ENCODE assay signal across 8 cellular contexts in genomic region chr7:121394709-121395140, GRCh38. TPM values are rescaled to one million over a fixed set of nuclear protein-coding genes. Genes with fewer than 3 reads are reported as not detected.
DNase-seq lines count a peak whose midpoint lies in the region; ATAC-seq and TF ChIP-seq lines count a peak whose summit lies in the region.

No MANE protein-coding gene starts in this region.

- 72% methylated on average over 6 of the region's 7 CpGs for WGBS in mesenchymal stem cell

- no peak overlapping the region for H2AFZ ChIP-seq in mesenchymal stem cell (ENCODE audit: low read depth, low read length)

- peak; percentile 14 for ATAC-seq in HG02588 (IDR thresholded peaks at IDR 0.05; ENCODE audit: unreplicated experiment)

- no peak overlapping the region for H2AK5ac ChIP-seq in mesenchymal stem cell (ENCODE audit: low read length, severe bottlenecking)

- H2BK5ac ChIP-seq in mesenchymal stem cell (ENCODE audit: low read depth, low read length, poor library complexity, severe bottlenecking), result no peak overlapping the region

- in situ Hi-C loops in Caki2 (cut with HindIII; ENCODE audit: low pct_unique_long_range_greater_than_20kb, low sequenced_read_pairs), result no loop called here

- H2BK120ac ChIP-seq in mesenchymal stem cell (ENCODE audit: low read depth, low read length), result no peak overlapping the region

- H3K4me3 ChIP-seq in mesenchymal stem cell (ENCODE audit: insufficient read depth in 1 of 2, low read depth in 1 of 2, low read length in 2 of 2), result peak overlapping the region in 1 of 2 experiments; percentile 98
- no peak overlapping the region for H3K4me3 ChIP-seq in A673 (ENCODE audit: low read depth, low read length, poor library complexity, severe bottlenecking)

- intact Hi-C loops in activated CD4-positive, alpha-beta memory T cell treated with anti-CD3 and anti-CD28 coated beads for 36 hours (cut with micrococcal nuclease), result loop anchor here (1.0 kb wide), 1 partner anchor 150 kb away; no protein-coding TSS in a partner anchor
- intact Hi-C loops in A673 (cut with micrococcal nuclease; ENCODE audit: unreplicated experiment), result no loop called here

- H3K27ac ChIP-seq in mesenchymal stem cell (ENCODE audit: low read length, poor library complexity, severe bottlenecking) (no peak overlapping the region), A673 (ENCODE audit: low read depth, low read length, poor library complexity, severe bottlenecking) (no peak overlapping the region)

- H3K79me1 ChIP-seq in mesenchymal stem cell (replicated peaks; ENCODE audit: low read length, poor library complexity, severe bottlenecking), result no peaks in the 10 kb centered on the region

- H3K4me2 ChIP-seq in mesenchymal stem cell (ENCODE audit: low read length, poor library complexity, severe bottlenecking), result peak overlapping the region; percentile 47

- H2BK12ac ChIP-seq in mesenchymal stem cell (ENCODE audit: low read length in 2 of 2), result no peak overlapping the region

- DNase-seq in Caki2 (ENCODE audit: low read depth) (peak; percentile 52), mesenchymal stem cell (no peak), A673 (ENCODE audit: low spot score) (no peak), amygdala (lab: John Stamatoyannopoulos, UW) (no peak), hypothalamus (lab: John Stamatoyannopoulos, UW) (no peak), GDM1 (lab: John Stamatoyannopoulos, UW) (no peak)
- no peak for DNase-seq in activated CD4-positive, alpha-beta memory T cell treated with anti-CD3 and anti-CD28 coated beads for 36 hours

- POLR2A ChIA-PET in activated CD4-positive, alpha-beta memory T cell treated with anti-CD3 and anti-CD28 coated beads for 36 hours (lab: Charles Lee), result interaction anchor here (1.1 to 2.1 kb wide), 5 partner anchors 10 to 150 kb away, joined by 3 to 12 read pairs (median 5); no protein-coding TSS in a partner anchor
- POLR2A ChIA-PET in A673 (lab: Charles Lee; ENCODE audit: low non-redundant PET), result no interaction called here

- no peaks in the 10 kb centered on the region for H3K4me1 ChIP-seq in mesenchymal stem cell (ENCODE audit: control insufficient read depth, insufficient read depth, low read depth, low read length)
- peaks cover 13% of the 10 kb centered on the region for H3K4me1 ChIP-seq in A673 (ENCODE audit: insufficient read depth, low read length, poor library complexity, severe bottlenecking)

- no TSS peak for BruUV-seq in A673 (replicated peaks; lab: Mats Ljungman, UMichigan)

- H3K4me3 Mint-ChIP-seq in activated CD4-positive, alpha-beta memory T cell treated with anti-CD3 and anti-CD28 coated beads for 36 hours, result peak overlapping the region; percentile 37

- H4K8ac ChIP-seq in mesenchymal stem cell (ENCODE audit: low read length), result no peak overlapping the region

- H3K36me3 ChIP-seq in mesenchymal stem cell (ENCODE audit: control insufficient read depth in 1 of 2, insufficient read depth in 2 of 2, low read depth in 1 of 2, low read length in 2 of 2) (peaks cover 0 to 30% of the 10 kb centered on the region in 2 experiments), A673 (ENCODE audit: insufficient read depth, low read length, poor library complexity, severe bottlenecking) (peaks cover 5% of the 10 kb centered on the region)

- H3K4ac ChIP-seq in mesenchymal stem cell (ENCODE audit: low read depth in 1 of 2, low read length in 2 of 2), result no peak overlapping the region

- H3K23ac ChIP-seq in mesenchymal stem cell (ENCODE audit: low read length in 2 of 2), result no peak overlapping the region

- H3K27me3 ChIP-seq in mesenchymal stem cell (ENCODE audit: control insufficient read depth in 1 of 2, insufficient read depth in 1 of 2, low read length in 2 of 2), result no peaks in the 10 kb centered on the region
- no peaks in the 10 kb centered on the region for H3K27me3 ChIP-seq in A673 (replicated peaks; ENCODE audit: insufficient read depth, low read depth, low read length, poor library complexity)

- peaks cover 4% of the 10 kb centered on the region for H3K9me3 Mint-ChIP-seq in activated CD4-positive, alpha-beta memory T cell treated with anti-CD3 and anti-CD28 coated beads for 36 hours

- H3K4me1 Mint-ChIP-seq in activated CD4-positive, alpha-beta memory T cell treated with anti-CD3 and anti-CD28 coated beads for 36 hours (ENCODE audit: low read depth), result peaks cover 49% of the 10 kb centered on the region

- H4K91ac ChIP-seq in mesenchymal stem cell (ENCODE audit: low read length), result no peak overlapping the region

- H3K27ac Mint-ChIP-seq in activated CD4-positive, alpha-beta memory T cell treated with anti-CD3 and anti-CD28 coated beads for 36 hours, result no peak overlapping the region

- H3K14ac ChIP-seq in mesenchymal stem cell (ENCODE audit: low read length in 2 of 2), result no peak overlapping the region

- TF ChIP-seq CTCF in A673 (conservative IDR thresholded peaks at IDR 0.05; ENCODE audit: low read depth, low read length), result no peak

- H3K9ac ChIP-seq in mesenchymal stem cell (ENCODE audit: low read length), result peak overlapping the region; percentile 97

- H3K36me3 Mint-ChIP-seq in activated CD4-positive, alpha-beta memory T cell treated with anti-CD3 and anti-CD28 coated beads for 36 hours, result peaks cover 11% of the 10 kb centered on the region

- no peak overlapping the region for H2BK15ac ChIP-seq in mesenchymal stem cell (ENCODE audit: low read depth, poor library complexity, severe bottlenecking)

- no peaks in the 10 kb centered on the region for H3K27me3 Mint-ChIP-seq in activated CD4-positive, alpha-beta memory T cell treated with anti-CD3 and anti-CD28 coated beads for 36 hours

- CTCF ChIA-PET in activated CD4-positive, alpha-beta memory T cell treated with anti-CD3 and anti-CD28 coated beads for 36 hours (lab: Charles Lee), result interaction anchor here (0.9 to 4.3 kb wide), 5 partner anchors 12 to 33 kb away, joined by 4 to 31 read pairs (median 14); no protein-coding TSS in a partner anchor
- CTCF ChIA-PET in A673 (lab: Charles Lee), result no interaction called here

- no peak overlapping the region for H3K18ac ChIP-seq in mesenchymal stem cell (ENCODE audit: low read depth in 1 of 2, low read length in 2 of 2)

- H3K9me3 ChIP-seq in mesenchymal stem cell (ENCODE audit: control insufficient read depth, low read length) (peaks cover 6% of the 10 kb centered on the region), A673 (ENCODE audit: low read depth, low read length, poor library complexity, severe bottlenecking) (no peaks in the 10 kb centered on the region)

RNA-seq across cellular contexts. Expression of gene FAM3C, which starts 1.4 kb away (rescaled TPM):
- 43.2 and 46.2 TPM in 2 replicates for total RNA-seq in Caki2 (2014; rRNA removed; shearing (Covaris generic); ENCODE audit: low replicate concordance)
- 10 to 100 TPM; 17.2 to 18.3 TPM for total RNA-seq in activated CD4-positive, alpha-beta memory T cell treated with anti-CD3 and anti-CD28 coated beads for 36 hours
- 63.2 TPM for polyA plus RNA-seq in mesenchymal stem cell (2013, experiment 1 of 2)
- polyA plus RNA-seq in mesenchymal stem cell (2013, experiment 2 of 2), result 59.6 TPM
- total RNA-seq in A673 (2021), result 28.0 and 33.0 TPM in 2 replicates
